Comparison of ENCODE assay signal across 10 cellular contexts in genomic region chr7:117011419-117012260, GRCh38. TPM values are rescaled to one million over a fixed set of nuclear protein-coding genes. Genes with fewer than 3 reads are reported as not detected.
DNase-seq lines count a peak whose midpoint lies in the region; ATAC-seq, FAIRE-seq and TF ChIP-seq lines count a peak whose summit lies in the region.
"Had no signal": no experiment of that assay in that cellular context is flagged by ENCODE, and none has a peak within 500 bp of the region (broad histone marks: within the 10 kb centered on the region; RNA-seq: fewer than 3 reads in every experiment).

No MANE protein-coding gene starts in this region.

- no peaks in the 10 kb centered on the region for H3K9me3 Mint-ChIP-seq in endodermal cell

- H3K9me3 ChIP-seq in endodermal cell (ENCODE audit: control insufficient read depth, low read length) = no peaks in the 10 kb centered on the region

- peak overlapping the region; percentile 14 for H3K27ac Mint-ChIP-seq in endodermal cell

- no peak overlapping the region for H3K27ac ChIP-seq in endodermal cell (ENCODE audit: low read depth, low read length)

- H3K27me3 Mint-ChIP-seq in endodermal cell (ENCODE audit: insufficient read depth) = peaks cover 43% of the 10 kb centered on the region

- peaks cover 92% of the 10 kb centered on the region for H3K27me3 ChIP-seq in endodermal cell (ENCODE audit: control insufficient read depth, insufficient read depth, low read length, poor library complexity, severe bottlenecking)

- DNase-seq in GM18507 (ENCODE audit: extremely low spot score, insufficient read length, low read depth) (peak; percentile 23), endodermal cell (no peak), NCI-H2196 treated with DMSO at 0.1 percent for 48 hours (lab: John Stamatoyannopoulos, UW; ENCODE audit: unreplicated experiment) (no peak), posterior vena cava (ENCODE audit: low spot score) (no peak), HPDE6-E6E7 (ENCODE audit: extremely low spot score) (no peak), NCI-H345 treated with DMSO at 0.1 percent for 48 hours (lab: John Stamatoyannopoulos, UW; ENCODE audit: unreplicated experiment) (no peak)
- DNase-seq: occipital lobe had no signal

- no peak overlapping the region for H3K4me3 Mint-ChIP-seq in endodermal cell

- intact Hi-C loops in posterior vena cava (cut with DNase I) = no loop called here

- peak; percentile 95 for FAIRE-seq in GM18507 (lab: Jason Lieb, UNC)
- FAIRE-seq: H1 had no signal

- WGBS in endodermal cell (ENCODE audit: insufficient coverage in 1 of 2, insufficient read length in 1 of 2), 2 experiments = 77 to 100% methylated on average over 3 to 6 of the region's 6 CpGs

- H3K9ac ChIP-seq in endodermal cell (ENCODE audit: extremely low read depth, low read length, poor library complexity, severe bottlenecking) = no peak overlapping the region

- peak; percentile 75 for ATAC-seq in GM21360 (IDR thresholded peaks at IDR 0.05; ENCODE audit: unreplicated experiment)
- ATAC-seq in HG03139 (IDR thresholded peaks at IDR 0.05; ENCODE audit: unreplicated experiment) = peak; percentile 71

- peaks cover 5% of the 10 kb centered on the region for H3K4me1 ChIP-seq in endodermal cell (ENCODE audit: control insufficient read depth, insufficient read depth, low read length)

- peaks cover 36% of the 10 kb centered on the region for H3K4me1 Mint-ChIP-seq in endodermal cell

- H3K36me3 Mint-ChIP-seq in endodermal cell (ENCODE audit: low read depth) = no peaks in the 10 kb centered on the region

- no peaks in the 10 kb centered on the region for H3K36me3 ChIP-seq in endodermal cell (ENCODE audit: control insufficient read depth, insufficient read depth, low read length)

- no peak overlapping the region for H3K4me3 ChIP-seq in endodermal cell (ENCODE audit: low read length)

- TF ChIP-seq CTCF in endodermal cell (conservative IDR thresholded peaks at IDR 0.05) = no peak

RNA-seq across cellular contexts. Expression of gene ST7, which starts 58.3 kb away (rescaled TPM):
- total RNA-seq in endodermal cell (1 to 10 TPM; 6.4 to 8.9 TPM), posterior vena cava (10 to 100 TPM; 14.9 to 16.2 TPM)
- 22.0 TPM for polyA plus RNA-seq in endodermal cell (2013, experiment 1 of 2)
- 17.5 TPM for polyA plus RNA-seq in endodermal cell (2013, experiment 2 of 2)
